Comparison of ENCODE assay signal across 25 cellular contexts in the genomic region with DNA sequence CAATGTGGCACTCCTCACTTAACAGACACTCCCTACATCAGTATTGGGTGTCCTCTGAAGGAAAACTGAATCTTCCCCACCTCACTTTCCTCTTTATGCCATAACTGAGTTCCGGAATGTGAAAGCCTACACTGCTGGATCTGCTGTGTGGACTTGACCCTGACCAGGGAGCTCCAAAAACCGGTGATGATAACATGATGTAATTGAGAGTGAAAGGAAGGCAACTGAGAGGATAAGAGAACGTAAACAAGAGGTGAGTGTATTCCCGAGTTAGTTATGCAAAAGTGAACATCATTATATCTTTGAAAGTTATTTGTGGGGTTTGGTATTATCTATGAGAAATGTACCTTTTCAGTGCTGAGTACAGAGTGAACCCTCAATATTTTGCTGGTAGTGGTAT.
"Had no signal": no experiment of that assay in that cellular context is flagged by ENCODE, and none has a peak within 500 bp of the region (broad histone marks: within the 10 kb centered on the region; RNA-seq: fewer than 3 reads in every experiment).

No MANE protein-coding gene starts in this region.

- H3K9me3 Mint-ChIP-seq: stimulated activated naive CD8-positive, alpha-beta T cell treated with anti-CD3 and anti-CD28 coated beads, Interleukin-15, Interleukin-2, amounts not matched to agents 100 ng/mL and 50 ng/mL, for 24 hours had no signal

- H2AFZ ChIP-seq: hepatocyte, neural progenitor cell, parathyroid adenoma had no signal

- H3K9ac ChIP-seq: neural progenitor cell, parathyroid adenoma had no signal

- H3K4me3 Mint-ChIP-seq: naive thymus-derived CD4-positive, alpha-beta T cell; nephron; neural progenitor cell; stimulated activated naive B cell treated with anti-CD40 and anti-IgM and Interleukin-4, amounts not matched to agents 10 μg/mL and 1 μg/mL and 100 μg/mL, for 72 hours; stimulated activated naive CD8-positive, alpha-beta T cell treated with anti-CD3 and anti-CD28 coated beads, Interleukin-15, Interleukin-2, amounts not matched to agents 100 ng/mL and 50 ng/mL, for 24 hours had no signal

- H3K36me3 ChIP-seq: esophagus muscularis mucosa, gastroesophageal sphincter, heart left ventricle, left lung, neural progenitor cell, right lobe of liver, thoracic aorta, tibial nerve, upper lobe of left lung had no signal

- H3K36me3 Mint-ChIP-seq: naive thymus-derived CD4-positive, alpha-beta T cell; neural progenitor cell; stimulated activated naive B cell treated with anti-CD40 and anti-IgM and Interleukin-4, amounts not matched to agents 10 μg/mL and 1 μg/mL and 100 μg/mL, for 72 hours had no signal

- H3K4me3 ChIP-seq: dorsolateral prefrontal cortex, esophagus muscularis mucosa, gastroesophageal sphincter, heart left ventricle, hepatocyte, left lung, neural progenitor cell, right lobe of liver, thoracic aorta, tibial nerve, upper lobe of left lung had no signal

- H3K27me3 ChIP-seq: dorsolateral prefrontal cortex, esophagus muscularis mucosa, foreskin keratinocyte, heart left ventricle, hepatocyte, left lung, neural progenitor cell, right lobe of liver, tibial nerve, upper lobe of left lung had no signal

- H3K9me3 ChIP-seq: esophagus muscularis mucosa, gastroesophageal sphincter, heart left ventricle, right lobe of liver, thoracic aorta, tibial nerve, upper lobe of left lung had no signal

- H3K4me1 Mint-ChIP-seq: nephron, neural progenitor cell had no signal

- H3K4me2 ChIP-seq: hepatocyte, neural progenitor cell had no signal

- H3K27ac ChIP-seq: dorsolateral prefrontal cortex, esophagus muscularis mucosa, foreskin keratinocyte, gastroesophageal sphincter, heart left ventricle, hepatocyte, left lung, neural progenitor cell, parathyroid adenoma, right lobe of liver, thoracic aorta, tibial nerve, upper lobe of left lung had no signal

- H3K27me3 Mint-ChIP-seq: naive thymus-derived CD4-positive, alpha-beta T cell; progenitor cell of endocrine pancreas; stimulated activated naive CD8-positive, alpha-beta T cell treated with anti-CD3 and anti-CD28 coated beads, Interleukin-15, Interleukin-2, amounts not matched to agents 100 ng/mL and 50 ng/mL, for 24 hours had no signal

- H3K27ac Mint-ChIP-seq: naive thymus-derived CD4-positive, alpha-beta T cell; nephron; neural progenitor cell; progenitor cell of endocrine pancreas; stimulated activated naive B cell treated with anti-CD40 and anti-IgM and Interleukin-4, amounts not matched to agents 10 μg/mL and 1 μg/mL and 100 μg/mL, for 72 hours; stimulated activated naive CD8-positive, alpha-beta T cell treated with anti-CD3 and anti-CD28 coated beads, Interleukin-15, Interleukin-2, amounts not matched to agents 100 ng/mL and 50 ng/mL, for 24 hours had no signal

- DNase-seq: dorsolateral prefrontal cortex; effector CD8-positive, alpha-beta T cell; foreskin keratinocyte; heart left ventricle; left cardiac atrium; left lung; mesendoderm; midbrain; naive thymus-derived CD4-positive, alpha-beta T cell; right lobe of liver; small intestine; stimulated activated CD4-positive, alpha-beta T cell treated with anti-CD3 and anti-CD28 coated beads, Interleukin-15, amount 100 ng/mL, for 24 hours; stimulated activated CD4-positive, alpha-beta T cell treated with anti-CD3 and anti-CD28 coated beads, Interleukin-2, amount 100 ng/mL, for 48 hours; upper lobe of left lung had no signal

- H3K79me2 ChIP-seq: hepatocyte, parathyroid adenoma had no signal

- H3K4me1 ChIP-seq: esophagus muscularis mucosa, foreskin keratinocyte, gastroesophageal sphincter, heart left ventricle, left lung, neural progenitor cell, parathyroid adenoma, right lobe of liver, tibial nerve, upper lobe of left lung had no signal
